Comparison of ENCODE assay signal across 1 cellular context in the genomic region with DNA sequence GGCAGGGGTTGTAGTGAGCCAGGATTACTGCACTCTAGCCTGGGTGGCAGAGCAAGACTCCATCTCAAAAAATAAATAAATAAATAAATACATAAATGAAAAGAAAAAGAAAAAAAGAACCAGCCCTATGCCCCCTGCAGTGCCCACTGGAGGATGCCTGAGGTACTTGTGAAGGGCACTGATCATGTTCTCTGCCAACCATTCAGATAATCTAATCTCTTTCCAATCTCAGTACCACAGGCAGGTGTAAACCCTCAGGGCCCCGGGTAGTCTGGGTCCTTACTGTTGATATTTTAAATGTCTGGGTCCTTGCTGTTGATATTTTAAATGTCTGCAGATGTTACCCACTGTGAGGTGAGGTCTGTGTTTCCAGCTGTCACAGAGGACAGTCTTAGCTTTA.
TF ChIP-seq lines count a peak whose summit lies in the region.

No MANE protein-coding gene starts in this region.

TF ChIP-seq in H1, 55 proteins besides CTCF, POLR2A, EP300 and RAD21 (continued from another document):
- TF ChIP-seq, protein P1, sequence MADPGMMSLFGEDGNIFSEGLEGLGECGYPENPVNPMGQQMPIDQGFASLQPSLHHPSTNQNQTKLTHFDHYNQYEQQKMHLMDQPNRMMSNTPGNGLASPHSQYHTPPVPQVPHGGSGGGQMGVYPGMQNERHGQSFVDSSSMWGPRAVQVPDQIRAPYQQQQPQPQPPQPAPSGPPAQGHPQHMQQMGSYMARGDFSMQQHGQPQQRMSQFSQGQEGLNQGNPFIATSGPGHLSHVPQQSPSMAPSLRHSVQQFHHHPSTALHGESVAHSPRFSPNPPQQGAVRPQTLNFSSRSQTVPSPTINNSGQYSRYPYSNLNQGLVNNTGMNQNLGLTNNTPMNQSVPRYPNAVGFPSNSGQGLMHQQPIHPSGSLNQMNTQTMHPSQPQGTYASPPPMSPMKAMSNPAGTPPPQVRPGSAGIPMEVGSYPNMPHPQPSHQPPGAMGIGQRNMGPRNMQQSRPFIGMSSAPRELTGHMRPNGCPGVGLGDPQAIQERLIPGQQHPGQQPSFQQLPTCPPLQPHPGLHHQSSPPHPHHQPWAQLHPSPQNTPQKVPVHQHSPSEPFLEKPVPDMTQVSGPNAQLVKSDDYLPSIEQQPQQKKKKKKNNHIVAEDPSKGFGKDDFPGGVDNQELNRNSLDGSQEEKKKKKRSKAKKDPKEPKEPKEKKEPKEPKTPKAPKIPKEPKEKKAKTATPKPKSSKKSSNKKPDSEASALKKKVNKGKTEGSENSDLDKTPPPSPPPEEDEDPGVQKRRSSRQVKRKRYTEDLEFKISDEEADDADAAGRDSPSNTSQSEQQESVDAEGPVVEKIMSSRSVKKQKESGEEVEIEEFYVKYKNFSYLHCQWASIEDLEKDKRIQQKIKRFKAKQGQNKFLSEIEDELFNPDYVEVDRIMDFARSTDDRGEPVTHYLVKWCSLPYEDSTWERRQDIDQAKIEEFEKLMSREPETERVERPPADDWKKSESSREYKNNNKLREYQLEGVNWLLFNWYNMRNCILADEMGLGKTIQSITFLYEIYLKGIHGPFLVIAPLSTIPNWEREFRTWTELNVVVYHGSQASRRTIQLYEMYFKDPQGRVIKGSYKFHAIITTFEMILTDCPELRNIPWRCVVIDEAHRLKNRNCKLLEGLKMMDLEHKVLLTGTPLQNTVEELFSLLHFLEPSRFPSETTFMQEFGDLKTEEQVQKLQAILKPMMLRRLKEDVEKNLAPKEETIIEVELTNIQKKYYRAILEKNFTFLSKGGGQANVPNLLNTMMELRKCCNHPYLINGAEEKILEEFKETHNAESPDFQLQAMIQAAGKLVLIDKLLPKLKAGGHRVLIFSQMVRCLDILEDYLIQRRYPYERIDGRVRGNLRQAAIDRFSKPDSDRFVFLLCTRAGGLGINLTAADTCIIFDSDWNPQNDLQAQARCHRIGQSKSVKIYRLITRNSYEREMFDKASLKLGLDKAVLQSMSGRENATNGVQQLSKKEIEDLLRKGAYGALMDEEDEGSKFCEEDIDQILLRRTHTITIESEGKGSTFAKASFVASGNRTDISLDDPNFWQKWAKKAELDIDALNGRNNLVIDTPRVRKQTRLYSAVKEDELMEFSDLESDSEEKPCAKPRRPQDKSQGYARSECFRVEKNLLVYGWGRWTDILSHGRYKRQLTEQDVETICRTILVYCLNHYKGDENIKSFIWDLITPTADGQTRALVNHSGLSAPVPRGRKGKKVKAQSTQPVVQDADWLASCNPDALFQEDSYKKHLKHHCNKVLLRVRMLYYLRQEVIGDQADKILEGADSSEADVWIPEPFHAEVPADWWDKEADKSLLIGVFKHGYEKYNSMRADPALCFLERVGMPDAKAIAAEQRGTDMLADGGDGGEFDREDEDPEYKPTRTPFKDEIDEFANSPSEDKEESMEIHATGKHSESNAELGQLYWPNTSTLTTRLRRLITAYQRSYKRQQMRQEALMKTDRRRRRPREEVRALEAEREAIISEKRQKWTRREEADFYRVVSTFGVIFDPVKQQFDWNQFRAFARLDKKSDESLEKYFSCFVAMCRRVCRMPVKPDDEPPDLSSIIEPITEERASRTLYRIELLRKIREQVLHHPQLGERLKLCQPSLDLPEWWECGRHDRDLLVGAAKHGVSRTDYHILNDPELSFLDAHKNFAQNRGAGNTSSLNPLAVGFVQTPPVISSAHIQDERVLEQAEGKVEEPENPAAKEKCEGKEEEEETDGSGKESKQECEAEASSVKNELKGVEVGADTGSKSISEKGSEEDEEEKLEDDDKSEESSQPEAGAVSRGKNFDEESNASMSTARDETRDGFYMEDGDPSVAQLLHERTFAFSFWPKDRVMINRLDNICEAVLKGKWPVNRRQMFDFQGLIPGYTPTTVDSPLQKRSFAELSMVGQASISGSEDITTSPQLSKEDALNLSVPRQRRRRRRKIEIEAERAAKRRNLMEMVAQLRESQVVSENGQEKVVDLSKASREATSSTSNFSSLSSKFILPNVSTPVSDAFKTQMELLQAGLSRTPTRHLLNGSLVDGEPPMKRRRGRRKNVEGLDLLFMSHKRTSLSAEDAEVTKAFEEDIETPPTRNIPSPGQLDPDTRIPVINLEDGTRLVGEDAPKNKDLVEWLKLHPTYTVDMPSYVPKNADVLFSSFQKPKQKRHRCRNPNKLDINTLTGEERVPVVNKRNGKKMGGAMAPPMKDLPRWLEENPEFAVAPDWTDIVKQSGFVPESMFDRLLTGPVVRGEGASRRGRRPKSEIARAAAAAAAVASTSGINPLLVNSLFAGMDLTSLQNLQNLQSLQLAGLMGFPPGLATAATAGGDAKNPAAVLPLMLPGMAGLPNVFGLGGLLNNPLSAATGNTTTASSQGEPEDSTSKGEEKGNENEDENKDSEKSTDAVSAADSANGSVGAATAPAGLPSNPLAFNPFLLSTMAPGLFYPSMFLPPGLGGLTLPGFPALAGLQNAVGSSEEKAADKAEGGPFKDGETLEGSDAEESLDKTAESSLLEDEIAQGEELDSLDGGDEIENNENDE (IDR thresholded peaks at IDR 0.05; ENCODE audit: insufficient replicate concordance, low read length), result no peak
- TF ChIP-seq, protein P2, sequence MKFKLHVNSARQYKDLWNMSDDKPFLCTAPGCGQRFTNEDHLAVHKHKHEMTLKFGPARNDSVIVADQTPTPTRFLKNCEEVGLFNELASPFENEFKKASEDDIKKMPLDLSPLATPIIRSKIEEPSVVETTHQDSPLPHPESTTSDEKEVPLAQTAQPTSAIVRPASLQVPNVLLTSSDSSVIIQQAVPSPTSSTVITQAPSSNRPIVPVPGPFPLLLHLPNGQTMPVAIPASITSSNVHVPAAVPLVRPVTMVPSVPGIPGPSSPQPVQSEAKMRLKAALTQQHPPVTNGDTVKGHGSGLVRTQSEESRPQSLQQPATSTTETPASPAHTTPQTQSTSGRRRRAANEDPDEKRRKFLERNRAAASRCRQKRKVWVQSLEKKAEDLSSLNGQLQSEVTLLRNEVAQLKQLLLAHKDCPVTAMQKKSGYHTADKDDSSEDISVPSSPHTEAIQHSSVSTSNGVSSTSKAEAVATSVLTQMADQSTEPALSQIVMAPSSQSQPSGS (IDR thresholded peaks at IDR 0.05; ENCODE audit: low read length), result no peak
- TF ChIP-seq CTBP2 (IDR thresholded peaks at IDR 0.05; ENCODE audit: borderline replicate concordance, insufficient read depth, insufficient read length, low read length), result no peak
- no peak for TF ChIP-seq BCL11A (IDR thresholded peaks at IDR 0.05; ENCODE audit: low read depth in 2 of 2, low read length in 2 of 2)
- no peak for TF ChIP-seq JUN (IDR thresholded peaks at IDR 0.05; ENCODE audit: low read depth, low read length)
- TF ChIP-seq TBP (IDR thresholded peaks at IDR 0.05; ENCODE audit: low read depth, low read length), result no peak
- TF ChIP-seq HDAC6 (IDR thresholded peaks at IDR 0.05; ENCODE audit: low read depth, low read length), result no peak
- no peak for TF ChIP-seq SP1 (IDR thresholded peaks at IDR 0.05; ENCODE audit: low read depth, low read length)
- TF ChIP-seq EZH2 (IDR thresholded peaks at IDR 0.05; ENCODE audit: low read depth, low read length, severe bottlenecking), result no peak
- no peak for TF ChIP-seq SRF (IDR thresholded peaks at IDR 0.05; ENCODE audit: low read depth, low read length)
- TF ChIP-seq TAF1 (IDR thresholded peaks at IDR 0.05; ENCODE audit: low read depth, low read length), result no peak
- TF ChIP-seq GABPA (IDR thresholded peaks at IDR 0.05; ENCODE audit: borderline replicate concordance, insufficient read depth, low read length), result no peak
- TF ChIP-seq MAFK (IDR thresholded peaks at IDR 0.05; ENCODE audit: low read depth, low read length), result no peak
- TF ChIP-seq, protein P3, sequence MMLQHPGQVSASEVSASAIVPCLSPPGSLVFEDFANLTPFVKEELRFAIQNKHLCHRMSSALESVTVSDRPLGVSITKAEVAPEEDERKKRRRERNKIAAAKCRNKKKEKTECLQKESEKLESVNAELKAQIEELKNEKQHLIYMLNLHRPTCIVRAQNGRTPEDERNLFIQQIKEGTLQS (IDR thresholded peaks at IDR 0.05; ENCODE audit: insufficient read depth, low read depth, low read length), result no peak
